In the genomic region with DNA sequence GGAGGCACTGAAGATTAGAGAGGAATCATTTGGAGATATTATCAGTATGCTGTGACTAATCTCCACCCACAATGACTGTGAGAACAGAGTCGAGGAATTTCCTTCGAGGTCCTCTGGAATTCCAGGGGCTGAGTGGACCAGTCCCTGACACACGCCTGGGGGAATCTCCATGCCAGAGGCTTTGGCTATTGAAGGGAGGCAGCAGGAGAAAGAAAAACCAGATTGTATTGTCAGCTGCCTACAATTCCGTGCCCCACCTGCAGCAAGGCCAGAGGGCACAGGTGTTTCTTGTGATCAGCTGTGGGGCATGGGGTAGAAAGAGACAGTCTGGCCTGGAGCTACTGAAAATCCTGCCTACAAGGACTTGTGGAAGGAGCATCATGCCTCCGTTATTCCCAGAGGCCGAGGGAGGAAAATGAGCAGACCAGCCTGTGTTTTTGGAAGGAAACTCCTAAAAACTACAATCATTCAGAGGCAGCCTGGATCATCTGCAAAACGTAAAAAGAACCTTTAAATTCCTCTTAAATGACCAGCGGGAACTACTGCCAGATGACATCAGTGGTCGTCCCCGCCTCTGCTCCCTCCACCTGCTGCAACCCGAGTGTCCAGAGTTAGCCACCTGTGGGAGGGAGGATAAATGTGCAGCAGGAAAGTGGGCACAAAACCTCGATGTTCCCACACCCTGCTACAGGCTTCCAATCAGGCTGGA, we compare ENCODE assay signal across 8 cellular contexts. TPM values are rescaled to one million over a fixed set of nuclear protein-coding genes. Genes with fewer than 3 reads are reported as not detected.
DNase-seq lines count a peak whose midpoint lies in the region; TF ChIP-seq lines count a peak whose summit lies in the region.

No MANE protein-coding gene starts in this region.

- 48 to 69% methylated on average over 5 to 7 of the region's 12 CpGs for WGBS in mesodermal cell (ENCODE audit: insufficient coverage in 2 of 2), 2 experiments

- peak overlapping the region; percentile 91 for H3K27ac ChIP-seq in mesodermal cell (ENCODE audit: low read depth, low read length, severe bottlenecking)
- H3K27ac ChIP-seq in coronary artery, result no peak overlapping the region

- DNase-seq in Caki2 (ENCODE audit: low read depth) (peak; percentile 25), MG63 (peak; percentile 82), cerebellar cortex (ENCODE audit: low spot score) (peak; percentile 28), ureter (ENCODE audit: low spot score) (no peak), coronary artery (ENCODE audit: low spot score) (no peak), NCI-H1105 (lab: John Stamatoyannopoulos, UW) (no peak)
- DNase-seq in stimulated activated CD4-positive, alpha-beta T cell treated with anti-CD3 and anti-CD28 coated beads, Interleukin-4, amount 100 ng/mL, for 4 hours, result no peak

- no peaks in the 10 kb centered on the region for H3K9me3 ChIP-seq in MG63
- H3K9me3 ChIP-seq in mesodermal cell (ENCODE audit: control insufficient read depth, low read length), result no peaks in the 10 kb centered on the region

- H3K36me3 ChIP-seq in MG63 (no peaks in the 10 kb centered on the region), mesodermal cell (ENCODE audit: control insufficient read depth, insufficient read depth, low read length) (no peaks in the 10 kb centered on the region)

- no peak for TF ChIP-seq CTCF in coronary artery (IDR thresholded peaks at IDR 0.05)

- in situ Hi-C loops in Caki2 (cut with HindIII; ENCODE audit: low pct_unique_long_range_greater_than_20kb, low sequenced_read_pairs), result no loop called here

- H3K4me3 ChIP-seq in MG63, result no peak overlapping the region
- H3K4me3 ChIP-seq in mesodermal cell (ENCODE audit: extremely low read depth, insufficient read depth, low read length, poor library complexity, severe bottlenecking), result no peak overlapping the region
- no peak overlapping the region for H3K4me3 ChIP-seq in coronary artery

- no peaks in the 10 kb centered on the region for H3K27me3 ChIP-seq in MG63

- H3K4me1 ChIP-seq in mesodermal cell (ENCODE audit: control insufficient read depth, insufficient read depth, low read length, poor library complexity, severe bottlenecking), result peaks cover 36% of the 10 kb centered on the region

RNA-seq across cellular contexts. Expression of gene ANK3, which starts 25.4 kb away (rescaled TPM):
- total RNA-seq in Caki2 (2014; rRNA removed; shearing (Covaris generic); ENCODE audit: low replicate concordance), result 5.9 and 14.2 TPM in 2 replicates
- 1.7 TPM in 1 of 2 replicates, not detected in the other for total RNA-seq in MG63 (2014; rRNA removed; shearing (Covaris generic); ENCODE audit: low replicate concordance)
- polyA plus RNA-seq in mesodermal cell (2013, experiment 1 of 2), result 107 TPM
- polyA plus RNA-seq in mesodermal cell (2013, experiment 2 of 2), result 108 TPM
- 86.0 TPM for total RNA-seq in ureter

Comparison
In these comparisons a context has a peak if more than half of its experiments do, and no peak if none do; other contexts are left out.
1. DNase-seq: peak in Caki2 (single experiment), MG63 (single experiment) and cerebellar cortex (single experiment); none in ureter (single experiment), coronary artery (single experiment), stimulated activated CD4-positive, alpha-beta T cell treated with anti-CD3 and anti-CD28 coated beads, Interleukin-4, amount 100 ng/mL, for 4 hours (0 of 2) and NCI-H1105 (single experiment).